1 cellular context compared by ENCODE assay signal in the genomic region with DNA sequence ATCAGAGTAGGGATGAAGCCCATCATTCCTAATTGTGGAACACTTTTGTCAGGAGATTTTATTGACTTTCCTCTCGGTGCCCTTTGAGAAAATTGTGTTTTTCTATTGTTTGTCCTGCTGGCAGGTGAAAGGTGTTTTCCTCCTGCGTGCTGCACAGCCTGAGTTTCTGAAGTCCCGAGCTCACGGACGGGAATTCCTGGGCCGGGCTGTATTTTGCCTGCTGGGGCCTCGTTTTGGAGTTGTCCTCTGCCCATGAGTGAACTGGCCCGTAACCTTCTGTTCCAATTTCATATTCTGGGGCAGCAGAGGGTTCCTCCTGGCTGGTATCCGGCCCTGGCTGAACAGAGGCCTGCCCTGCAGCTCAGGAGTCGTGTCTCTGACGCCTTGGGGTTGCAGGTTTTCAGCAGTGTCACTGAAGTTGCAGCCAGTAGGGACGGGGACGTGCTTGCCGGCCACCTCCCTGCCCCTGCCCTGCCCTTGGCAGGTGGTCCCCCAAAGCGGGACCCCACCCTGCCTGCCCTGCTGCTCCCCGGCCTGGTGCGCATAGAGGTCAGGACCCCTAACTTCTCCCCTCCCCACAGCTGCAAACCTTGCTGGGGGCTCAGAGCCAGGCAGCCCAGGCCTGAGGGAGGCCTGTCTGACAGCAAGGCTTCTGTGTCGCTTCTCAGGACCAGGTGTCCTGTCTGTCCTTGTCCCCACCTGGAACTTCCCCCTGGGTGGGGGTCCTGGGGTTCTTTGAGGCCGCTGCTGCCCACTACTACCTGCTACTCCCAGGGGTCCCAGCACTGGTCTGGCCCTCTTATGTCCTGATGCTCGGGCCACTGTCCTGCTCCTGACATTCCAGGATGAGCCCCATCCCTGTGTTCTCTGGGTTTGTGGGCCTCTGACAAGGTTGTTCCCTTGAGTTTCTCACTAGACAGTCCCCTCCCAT.
TF ChIP-seq lines count a peak whose summit lies in the region.

No MANE protein-coding gene starts in this region.

TF ChIP-seq in H1, 55 proteins besides CTCF, POLR2A, EP300 and RAD21 (continued from another document):
- TF ChIP-seq TAF1 (IDR thresholded peaks at IDR 0.05; ENCODE audit: low read depth, low read length) = no peak
- no peak for TF ChIP-seq KDM4A (IDR thresholded peaks at IDR 0.05; ENCODE audit: low read depth, low read length, severe bottlenecking)
- no peak for TF ChIP-seq E2F6 (IDR thresholded peaks at IDR 0.05)
- no peak for TF ChIP-seq CBX8 (IDR thresholded peaks at IDR 0.05; ENCODE audit: borderline replicate concordance, low read depth, low read length)
- no peak for TF ChIP-seq SP1 (IDR thresholded peaks at IDR 0.05; ENCODE audit: low read depth, low read length)
- no peak for TF ChIP-seq MAX (IDR thresholded peaks at IDR 0.05)
- TF ChIP-seq EZH2 (IDR thresholded peaks at IDR 0.05; ENCODE audit: low read depth, low read length, severe bottlenecking) = no peak
- no peak for TF ChIP-seq SIX5 (IDR thresholded peaks at IDR 0.05; ENCODE audit: low read depth, low read length)
- no peak for TF ChIP-seq POLR2AphosphoS5 (IDR thresholded peaks at IDR 0.05; ENCODE audit: low read depth, low read length)
- no peak for TF ChIP-seq KDM5A (IDR thresholded peaks at IDR 0.05; ENCODE audit: low read length)
- TF ChIP-seq BRCA1 (IDR thresholded peaks at IDR 0.05; ENCODE audit: low read depth, low read length) = no peak
- no peak for TF ChIP-seq CHD2 (IDR thresholded peaks at IDR 0.05; ENCODE audit: low read length)
- no peak for TF ChIP-seq PHF8 (conservative IDR thresholded peaks at IDR 0.05; ENCODE audit: low read depth, low read length)
